Comparison of ENCODE assay signal across 20 cellular contexts in the genomic region with DNA sequence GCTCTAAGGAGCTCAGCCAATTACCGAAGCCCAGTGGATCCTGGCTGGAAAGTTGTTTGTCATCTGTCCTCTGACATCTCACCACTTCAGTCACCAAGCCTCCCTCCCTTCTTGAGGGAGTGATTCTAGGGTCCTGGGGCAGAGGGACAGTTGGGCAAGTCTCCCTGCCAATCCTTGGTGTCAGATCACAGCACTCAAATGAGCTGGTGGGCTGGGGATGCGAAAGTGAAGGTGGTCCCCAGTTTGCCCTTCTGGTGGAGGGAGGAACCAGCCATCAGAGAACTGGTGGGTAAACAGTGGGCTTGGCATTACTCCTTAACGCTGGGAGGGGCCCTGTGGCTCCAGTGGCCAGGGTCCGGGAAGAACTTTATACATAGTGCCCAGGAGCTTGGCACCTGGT. TPM values are rescaled to one million over a fixed set of nuclear protein-coding genes. Genes with fewer than 3 reads are reported as not detected.
A peak's percentile ranks its signal among the peaks of the same experiment; 100 is the strongest.
DNase-seq lines count a peak whose midpoint lies in the region; ATAC-seq and TF ChIP-seq lines count a peak whose summit lies in the region.
"Had no signal": no experiment of that assay in that cellular context is flagged by ENCODE, and none has a peak within 500 bp of the region (broad histone marks: within the 10 kb centered on the region; RNA-seq: fewer than 3 reads in every experiment).

No MANE protein-coding gene starts in this region.

- CTCF ChIA-PET in activated CD4-positive, alpha-beta memory T cell treated with anti-CD3 and anti-CD28 coated beads, Interleukin-2, amount 10 ng/mL, durations not matched to agents 7 days and 5 days (lab: Charles Lee): no interaction called here
- CTCF ChIA-PET in activated CD4-positive, alpha-beta memory T cell treated with anti-CD3 and anti-CD28 coated beads for 36 hours (lab: Charles Lee): interaction anchor here (1.6 kb wide), 1 partner anchor 58 kb away, joined by 4 read pairs; no protein-coding TSS in a partner anchor

- no peak for TF ChIP-seq CTCF in type B pancreatic cell (conservative IDR thresholded peaks at IDR 0.05)

- H3K27ac Mint-ChIP-seq in activated CD4-positive, alpha-beta memory T cell treated with anti-CD3 and anti-CD28 coated beads, Interleukin-2, amount 10 ng/mL, durations not matched to agents 7 days and 5 days: no peak overlapping the region
- H3K27ac Mint-ChIP-seq in activated CD4-positive, alpha-beta memory T cell treated with anti-CD3 and anti-CD28 coated beads for 36 hours: no peak overlapping the region
- no peak overlapping the region for H3K27ac Mint-ChIP-seq in type B pancreatic cell
- H3K27ac Mint-ChIP-seq: CD14-positive monocyte; CD4-positive, alpha-beta memory T cell; HFFc6 had no signal

- H3K9me3 Mint-ChIP-seq in activated CD4-positive, alpha-beta memory T cell treated with anti-CD3 and anti-CD28 coated beads, Interleukin-2, amount 10 ng/mL, durations not matched to agents 7 days and 5 days: no peaks in the 10 kb centered on the region
- no peaks in the 10 kb centered on the region for H3K9me3 Mint-ChIP-seq in activated CD4-positive, alpha-beta memory T cell treated with anti-CD3 and anti-CD28 coated beads for 36 hours
- H3K9me3 Mint-ChIP-seq in type B pancreatic cell: no peaks in the 10 kb centered on the region
- H3K9me3 Mint-ChIP-seq: CD14-positive monocyte; CD4-positive, alpha-beta memory T cell; HFFc6 had no signal

- ATAC-seq in left cardiac atrium: no peak
- ATAC-seq: A549, HCT116 had no signal

- intact Hi-C loops in activated CD4-positive, alpha-beta memory T cell treated with anti-CD3 and anti-CD28 coated beads for 36 hours (cut with micrococcal nuclease): no loop called here
- intact Hi-C loops in left cardiac atrium (cut with DNase I): no loop called here

- H3K27ac ChIP-seq in cingulate gyrus (ENCODE audit: low read depth, low read length): peak overlapping the region; percentile 58
- H3K27ac ChIP-seq: 22Rv1, A549, BLaER1 had no signal

- POLR2A ChIA-PET in activated CD4-positive, alpha-beta memory T cell treated with anti-CD3 and anti-CD28 coated beads, Interleukin-2, amount 10 ng/mL, durations not matched to agents 7 days and 5 days (lab: Charles Lee): no interaction called here
- POLR2A ChIA-PET in activated CD4-positive, alpha-beta memory T cell treated with anti-CD3 and anti-CD28 coated beads for 36 hours (lab: Charles Lee): no interaction called here

- H3K4me1 Mint-ChIP-seq in activated CD4-positive, alpha-beta memory T cell treated with anti-CD3 and anti-CD28 coated beads, Interleukin-2, amount 10 ng/mL, durations not matched to agents 7 days and 5 days: no peaks in the 10 kb centered on the region
- H3K4me1 Mint-ChIP-seq in activated CD4-positive, alpha-beta memory T cell treated with anti-CD3 and anti-CD28 coated beads for 36 hours (ENCODE audit: low read depth): no peaks in the 10 kb centered on the region
- no peaks in the 10 kb centered on the region for H3K4me1 Mint-ChIP-seq in type B pancreatic cell (ENCODE audit: unreplicated experiment)

- peak; percentile 4 for DNase-seq in activated CD4-positive, alpha-beta memory T cell treated with anti-CD3 and anti-CD28 coated beads, Interleukin-2, amount 10 ng/mL, durations not matched to agents 7 days and 5 days
- DNase-seq in activated CD4-positive, alpha-beta memory T cell treated with anti-CD3 and anti-CD28 coated beads for 36 hours: no peak
- DNase-seq in mesenteric fat pad (ENCODE audit: low spot score): peak; percentile 37
- DNase-seq in type B pancreatic cell (ENCODE audit: extremely low spot score, unreplicated experiment): peak; percentile 31
- no peak for DNase-seq in left cardiac atrium
- DNase-seq in effector CD4-positive, alpha-beta T cell: no peak
- DNase-seq: AML-193; CD4-positive, alpha-beta memory T cell; DMS153; DMS79; GDM1; GOT3; H7; HFFc6 had no signal

- no peaks in the 10 kb centered on the region for H3K36me3 Mint-ChIP-seq in activated CD4-positive, alpha-beta memory T cell treated with anti-CD3 and anti-CD28 coated beads, Interleukin-2, amount 10 ng/mL, durations not matched to agents 7 days and 5 days (ENCODE audit: low read depth)
- no peaks in the 10 kb centered on the region for H3K36me3 Mint-ChIP-seq in activated CD4-positive, alpha-beta memory T cell treated with anti-CD3 and anti-CD28 coated beads for 36 hours
- H3K36me3 Mint-ChIP-seq in type B pancreatic cell: no peaks in the 10 kb centered on the region
- H3K36me3 Mint-ChIP-seq: CD14-positive monocyte; CD4-positive, alpha-beta memory T cell had no signal

- peaks cover 5% of the 10 kb centered on the region for H3K27me3 Mint-ChIP-seq in activated CD4-positive, alpha-beta memory T cell treated with anti-CD3 and anti-CD28 coated beads, Interleukin-2, amount 10 ng/mL, durations not matched to agents 7 days and 5 days
- peaks cover 7% of the 10 kb centered on the region for H3K27me3 Mint-ChIP-seq in activated CD4-positive, alpha-beta memory T cell treated with anti-CD3 and anti-CD28 coated beads for 36 hours
- peaks cover 46% of the 10 kb centered on the region for H3K27me3 Mint-ChIP-seq in type B pancreatic cell

- H3K4me3 Mint-ChIP-seq in activated CD4-positive, alpha-beta memory T cell treated with anti-CD3 and anti-CD28 coated beads, Interleukin-2, amount 10 ng/mL, durations not matched to agents 7 days and 5 days: no peak overlapping the region
- H3K4me3 Mint-ChIP-seq in activated CD4-positive, alpha-beta memory T cell treated with anti-CD3 and anti-CD28 coated beads for 36 hours: no peak overlapping the region
- H3K4me3 Mint-ChIP-seq in type B pancreatic cell: no peak overlapping the region
- H3K4me3 Mint-ChIP-seq: CD14-positive monocyte; CD4-positive, alpha-beta memory T cell; HFFc6 had no signal

RNA-seq across cellular contexts. Expression of a gene that starts 4.4 kb away (rescaled TPM):
- total RNA-seq in activated CD4-positive, alpha-beta memory T cell treated with anti-CD3 and anti-CD28 coated beads, Interleukin-2, amount 10 ng/mL, durations not matched to agents 7 days and 5 days: not detected
- not detected for total RNA-seq in activated CD4-positive, alpha-beta memory T cell treated with anti-CD3 and anti-CD28 coated beads for 36 hours
- 190 TPM for total RNA-seq in mesenteric fat pad
- total RNA-seq in type B pancreatic cell (ENCODE audit: low replicate concordance): 23.6 and 28.9 TPM in 2 replicates
- 10 to 100 TPM; 25.9 to 30.8 TPM for total RNA-seq in left cardiac atrium
- total RNA-seq: CD4-positive, alpha-beta memory T cell had no signal

Comparison
In these comparisons a context has a peak if more than half of its experiments do, and no peak if none do; other contexts are left out.
1. DNase-seq: peak in activated CD4-positive, alpha-beta memory T cell treated with anti-CD3 and anti-CD28 coated beads, Interleukin-2, amount 10 ng/mL, durations not matched to agents 7 days and 5 days (single experiment), mesenteric fat pad (single experiment) and type B pancreatic cell (single experiment); none in activated CD4-positive, alpha-beta memory T cell treated with anti-CD3 and anti-CD28 coated beads for 36 hours (single experiment), left cardiac atrium (single experiment) and effector CD4-positive, alpha-beta T cell (single experiment).
2. RNA of a gene that starts 4.4 kb away (total RNA-seq): 190 TPM in mesenteric fat pad (single experiment), 25.9 to 30.8 TPM in left cardiac atrium and 23.6 to 28.9 TPM in type B pancreatic cell; not detected in activated CD4-positive, alpha-beta memory T cell treated with anti-CD3 and anti-CD28 coated beads, Interleukin-2, amount 10 ng/mL, durations not matched to agents 7 days and 5 days and not detected in activated CD4-positive, alpha-beta memory T cell treated with anti-CD3 and anti-CD28 coated beads for 36 hours; every median in the first group is over 10 times any median in the second.